In genomic region chr7:55036958-55037357, GRCh38 we compare ENCODE assay signal across 32 cellular contexts. TPM values are rescaled to one million over a fixed set of nuclear protein-coding genes. Genes with fewer than 3 reads are reported as not detected.
"Had no signal": no experiment of that assay in that cellular context is flagged by ENCODE, and none has a peak within 500 bp of the region (broad histone marks: within the 10 kb centered on the region; RNA-seq: fewer than 3 reads in every experiment).

No MANE protein-coding gene starts in this region.

- H3K36me3 ChIP-seq: adrenal gland, heart left ventricle had no signal

- H3K4me3 ChIP-seq: adrenal gland, body of pancreas, heart left ventricle had no signal

- H3K9me3 ChIP-seq: adrenal gland, body of pancreas, heart left ventricle had no signal

- FAIRE-seq: colon, frontal cortex had no signal

- ATAC-seq: activated CD4-positive, alpha-beta T cell treated with anti-CD3 and anti-CD28 coated beads for 36 hours; activated CD8-positive, alpha-beta memory T cell treated with anti-CD3 and anti-CD28 coated beads, Interleukin-2, amount 10 ng/mL, durations not matched to agents 7 days and 5 days; activated CD8-positive, alpha-beta T cell treated with anti-CD3 and anti-CD28 coated beads, Interleukin-2, amount 10 ng/mL, durations not matched to agents 7 days and 5 days; activated naive CD8-positive, alpha-beta T cell treated with anti-CD3 and anti-CD28 coated beads, Interleukin-2, amount 50 U/mL, for 24 hours; body of pancreas; effector memory CD8-positive, alpha-beta T cell; heart left ventricle; T-helper 17 cell had no signal

- H3K27me3 ChIP-seq: adrenal gland, body of pancreas, heart left ventricle had no signal

- H3K27ac ChIP-seq: adrenal gland, body of pancreas had no signal

- DNase-seq: activated CD4-positive, alpha-beta memory T cell treated with anti-CD3 and anti-CD28 coated beads for 36 hours; activated CD4-positive, alpha-beta T cell treated with anti-CD3 and anti-CD28 coated beads for 36 hours; activated CD4-positive, alpha-beta T cell treated with anti-CD3 and anti-CD28 coated beads, Interleukin-2, amount 10 ng/mL, durations not matched to agents 24 days and 14 days; activated CD4-positive, CD25-positive, alpha-beta regulatory T cell; activated CD4-positive, CD25-positive, alpha-beta regulatory T cell treated with anti-CD3 and anti-CD28 coated beads, Interleukin-2, amount 50 U/mL, for 72 hours; activated CD8-positive, alpha-beta memory T cell treated with anti-CD3 and anti-CD28 coated beads, Interleukin-2, amount 10 ng/mL, durations not matched to agents 7 days and 5 days; activated CD8-positive, alpha-beta memory T cell treated with anti-CD3 and anti-CD28 coated beads, Interleukin-2, amount 50 U/mL, for 4 hours; activated CD8-positive, alpha-beta T cell treated with anti-CD3 and anti-CD28 coated beads, Interleukin-2, amount 10 ng/mL, durations not matched to agents 7 days and 5 days; activated effector memory CD4-positive, alpha-beta T cell treated with anti-CD3 and anti-CD28 coated beads, Interleukin-2, amount 50 U/mL, for 16 hours; activated naive CD4-positive, alpha-beta T cell treated with anti-CD3 and anti-CD28 coated beads for 36 hours; activated naive CD8-positive, alpha-beta T cell treated with anti-CD3 and anti-CD28 coated beads for 36 hours; activated naive CD8-positive, alpha-beta T cell treated with anti-CD3 and anti-CD28 coated beads, Interleukin-2, amount 50 U/mL, for 24 hours; activated T-cell treated with anti-CD3 and anti-CD28 coated beads, Interleukin-2, amount 50 U/mL, for 1 hour; activated T-cell treated with anti-CD3 and anti-CD28 coated beads, Interleukin-2, amount 50 U/mL, for 48 hours; amygdala; aorta; body of pancreas; caudate nucleus; cortex of kidney; dermis blood vessel endothelial cell; effector CD4-positive, alpha-beta T cell; effector memory CD8-positive, alpha-beta T cell; foreskin fibroblast; glutamatergic neuron; heart left ventricle; T-helper 17 cell; T1000 had no signal

RNA-seq across cellular contexts. Expression of gene EGFR, which starts 18.1 kb away (rescaled TPM):
- total RNA-seq: activated CD4-positive, alpha-beta memory T cell treated with anti-CD3 and anti-CD28 coated beads for 36 hours; activated CD4-positive, alpha-beta T cell treated with anti-CD3 and anti-CD28 coated beads, Interleukin-2, amount 10 ng/mL, durations not matched to agents 24 days and 14 days; activated CD8-positive, alpha-beta memory T cell treated with anti-CD3 and anti-CD28 coated beads for 36 hours; activated CD8-positive, alpha-beta memory T cell treated with anti-CD3 and anti-CD28 coated beads, Interleukin-2, amount 10 ng/mL, durations not matched to agents 7 days and 5 days; activated CD8-positive, alpha-beta T cell treated with anti-CD3 and anti-CD28 coated beads, Interleukin-2, amount 10 ng/mL, durations not matched to agents 7 days and 5 days; activated naive CD4-positive, alpha-beta T cell treated with anti-CD3 and anti-CD28 coated beads for 36 hours; activated naive CD8-positive, alpha-beta T cell treated with anti-CD3 and anti-CD28 coated beads for 36 hours; activated T-helper 2 cell treated with anti-CD3 and anti-CD28 coated beads, Interferon-gamma antibody, Interleukin-2, Interleukin-4, amounts not matched to agents 10 μg/mL and 5 μg/mL and 100 μg/mL, durations not matched to agents 14 hours and 24 hours and 36 hours; T-helper 17 cell had no signal
